Comparison of ENCODE assay signal across 23 cellular contexts in genomic region chr2:172295677-172296076, GRCh38.
A peak's percentile ranks its signal among the peaks of the same experiment; 100 is the strongest.
DNase-seq lines count a peak whose midpoint lies in the region; ATAC-seq, FAIRE-seq and TF ChIP-seq lines count a peak whose summit lies in the region.
"Had no signal": no experiment of that assay in that cellular context is flagged by ENCODE, and none has a peak within 500 bp of the region (broad histone marks: within the 10 kb centered on the region; RNA-seq: fewer than 3 reads in every experiment).

No MANE protein-coding gene starts in this region.

- H4K91ac ChIP-seq in H1 (replicated peaks; ENCODE audit: insufficient read length, low read length) (no peak overlapping the region), neuronal stem cell (ENCODE audit: low read depth, low read length, poor library complexity) (no peak overlapping the region)

- FAIRE-seq in H1 (lab: Jason Lieb, UNC) = no peak
- FAIRE-seq: A204.1, G401.6, GM12892, H54 had no signal

- no peak for TF ChIP-seq RAD21 in H1 (IDR thresholded peaks at IDR 0.05 in 1 of 2, conservative IDR thresholded peaks at IDR 0.05 in 1 of 2; ENCODE audit: low read depth in 2 of 2, low read length in 2 of 2)

- 0 out of 2 replicates have a peak, but pooled peaks cover 9% of the 10 kb centered on the region for H3K9me2 ChIP-seq in GM23338 (ENCODE audit: insufficient read depth)

- H4K8ac ChIP-seq in H1 (ENCODE audit: extremely low read depth, insufficient read depth, low read length) = no peak overlapping the region
- H4K8ac ChIP-seq in neuronal stem cell (ENCODE audit: low read depth, low read length) = no peak overlapping the region

- no peak overlapping the region for H3K4me3 ChIP-seq in left ventricle myocardium inferior
- peak overlapping the region; percentile 26; the same call in 1 of the 2 replicates for H3K4me3 ChIP-seq in GM23338
- H3K4me3 ChIP-seq in H1 (ENCODE audit: extremely low read depth in 1 of 4, insufficient read depth in 2 of 4, low read depth in 3 of 4, low read length in 4 of 4) = no peak overlapping the region
- H3K4me3 ChIP-seq in neuronal stem cell (ENCODE audit: low read length in 2 of 2) = no peak overlapping the region
- H3K4me3 ChIP-seq: BLaER1, GM23248, HAP-1 had no signal

- H2BK15ac ChIP-seq in H1 (ENCODE audit: low read length) (no peak overlapping the region), neuronal stem cell (ENCODE audit: low read length) (peak overlapping the region; percentile 31)

- H3K79me2 ChIP-seq in GM23338 (replicated peaks; ENCODE audit: insufficient read depth) = no peaks in the 10 kb centered on the region
- no peaks in the 10 kb centered on the region for H3K79me2 ChIP-seq in H1 (ENCODE audit: control insufficient read depth in 1 of 2, insufficient read depth in 2 of 2, low read length in 2 of 2)

- H3K79me1 ChIP-seq in H1 (ENCODE audit: low read depth, low read length) (no peaks in the 10 kb centered on the region), neuronal stem cell (ENCODE audit: low read depth, low read length) (no peaks in the 10 kb centered on the region)

- TF ChIP-seq EP300 in H1 (IDR thresholded peaks at IDR 0.05; ENCODE audit: borderline replicate concordance in 1 of 2, low read depth in 2 of 2, low read length in 2 of 2) = no peak

- H3K23ac ChIP-seq in H1 (ENCODE audit: insufficient read length) = no peak overlapping the region
- H3K23ac ChIP-seq in neuronal stem cell (ENCODE audit: low read depth, low read length, poor library complexity) = no peak overlapping the region

- peaks cover 21% of the 10 kb centered on the region for H3K4me1 ChIP-seq in left ventricle myocardium inferior
- H3K4me1 ChIP-seq in GM23338 (ENCODE audit: insufficient read depth) = peaks cover 34% of the 10 kb centered on the region
- H3K4me1 ChIP-seq in H1 (replicated peaks in 1 of 4; ENCODE audit: control insufficient read depth in 3 of 4, insufficient read depth in 4 of 4, low read length in 3 of 4) = peaks cover 3 to 13% (median 8%) of the 10 kb centered on the region in 4 experiments; a peak in 6 of 7 replicates
- H3K4me1 ChIP-seq in neuronal stem cell (ENCODE audit: control insufficient read depth in 2 of 2, insufficient read depth in 1 of 2, low read depth in 1 of 2, low read length in 2 of 2) = peaks cover 0 to 1% of the 10 kb centered on the region in 2 donors
- H3K4me1 ChIP-seq: Caco-2 had no signal

- H3K4me2 ChIP-seq in GM23338 (peak overlapping the region; percentile 67), H1 (ENCODE audit: insufficient read depth in 1 of 2, low read depth in 2 of 2, low read length in 2 of 2) (peak overlapping the region; percentile 5 to 32; a peak in 1 of 4 replicates), neuronal stem cell (ENCODE audit: insufficient read depth, low read length, poor library complexity, severe bottlenecking) (no peak overlapping the region)
- H3K4me2 ChIP-seq: BLaER1 had no signal

- H3F3A ChIP-seq in GM23338 (replicated peaks; ENCODE audit: low read depth) = no peaks in the 10 kb centered on the region

- H2BK120ac ChIP-seq in H1 (replicated peaks; ENCODE audit: low read depth, low read length) (no peak overlapping the region), neuronal stem cell (ENCODE audit: low read depth, low read length) (no peak overlapping the region)

- H3K4me1 Mint-ChIP-seq in GM23338 = peaks cover 32% of the 10 kb centered on the region
- H3K4me1 Mint-ChIP-seq: B cell; CD4-positive, CD25-positive, alpha-beta regulatory T cell had no signal

- H3K27me3 Mint-ChIP-seq in GM23338 (ENCODE audit: insufficient read depth, low read depth, poor library complexity) = peaks cover 8% of the 10 kb centered on the region

- no peak overlapping the region for H3K27ac Mint-ChIP-seq in GM23338
- H3K27ac Mint-ChIP-seq: B cell; CD4-positive, CD25-positive, alpha-beta regulatory T cell; CD8-positive, alpha-beta T cell; HFFc6 had no signal

- POLR2A ChIA-PET in H1 (lab: Charles Lee; ENCODE audit: partially characterized antibody) = no interaction called here

- CTCF ChIA-PET in H1 (lab: Charles Lee; ENCODE audit: partially characterized antibody) = interaction anchor here (3.0 to 3.7 kb wide), 2 partner anchors 11 to 166 kb away, joined by 10 to 12 read pairs; no protein-coding TSS in a partner anchor

- H3K36me3 ChIP-seq in left ventricle myocardium inferior = no peaks in the 10 kb centered on the region
- no peaks in the 10 kb centered on the region for H3K36me3 ChIP-seq in GM23338 (ENCODE audit: insufficient read depth)
- no peaks in the 10 kb centered on the region for H3K36me3 ChIP-seq in H1 (ENCODE audit: control insufficient read depth in 2 of 4, insufficient read depth in 4 of 4, low read length in 3 of 4)
- no peaks in the 10 kb centered on the region for H3K36me3 ChIP-seq in neuronal stem cell (replicated peaks in 1 of 2; ENCODE audit: control insufficient read depth in 2 of 2, insufficient read depth in 2 of 2, low read length in 2 of 2)
- H3K36me3 ChIP-seq: BLaER1, HAP-1 had no signal

- no peaks in the 10 kb centered on the region for H3K27me3 ChIP-seq in left ventricle myocardium inferior (ENCODE audit: low read depth)
- peaks cover 38% of the 10 kb centered on the region; the same call in 1 of the 2 replicates for H3K27me3 ChIP-seq in GM23338 (ENCODE audit: insufficient read depth)
- peaks cover 1 to 12% (median 7%) of the 10 kb centered on the region in 4 experiments; a peak in 5 of 7 replicates for H3K27me3 ChIP-seq in H1 (replicated peaks in 1 of 4; ENCODE audit: control insufficient read depth in 3 of 4, extremely low read depth in 1 of 4, insufficient read depth in 3 of 4, low read length in 3 of 4)
- H3K27me3 ChIP-seq in neuronal stem cell (ENCODE audit: control insufficient read depth in 3 of 3, insufficient read depth in 3 of 3, low read depth in 1 of 3, low read length in 3 of 3) = peaks cover 0 to 4% (median 0%) of the 10 kb centered on the region in 3 experiments
- H3K27me3 ChIP-seq: BLaER1 had no signal

- H2BK12ac ChIP-seq in H1 (ENCODE audit: low read depth, low read length) (no peak overlapping the region; the same call in 1 of the 2 replicates), neuronal stem cell (ENCODE audit: low read length) (no peak overlapping the region)

- H2AFZ ChIP-seq in GM23338 (no peak overlapping the region), H1 (ENCODE audit: low read length) (no peak overlapping the region), neuronal stem cell (ENCODE audit: low read length) (no peak overlapping the region)
- H2AFZ ChIP-seq: GM23248 had no signal

- no peak overlapping the region for H3K4ac ChIP-seq in H1 (replicated peaks; ENCODE audit: insufficient read length, low read depth, low read length)
- no peak overlapping the region for H3K4ac ChIP-seq in neuronal stem cell (ENCODE audit: low read length)

- H3K9me3 ChIP-seq in left ventricle myocardium inferior (replicated peaks) (peaks cover 2% of the 10 kb centered on the region), H1 (ENCODE audit: insufficient read depth in 2 of 2, low read depth in 1 of 2, low read length in 1 of 2) (0 out of 4 replicates have a peak, but pooled peaks cover 0 to under 1% of the 10 kb centered on the region in 2 experiments), neuronal stem cell (replicated peaks in 1 of 2; ENCODE audit: control insufficient read depth in 2 of 2, insufficient read depth in 1 of 2, low read depth in 1 of 2, low read length in 2 of 2) (peaks cover 0 to 2% of the 10 kb centered on the region in 2 donors)
- H3K9me3 ChIP-seq: HAP-1 had no signal

- TF ChIP-seq POLR2A in H1 (IDR thresholded peaks at IDR 0.05; ENCODE audit: control extremely low read depth in 1 of 2, low read depth in 2 of 2, low read length in 2 of 2) = no peak

- ATAC-seq in Right ventricle myocardium superior (ENCODE audit: poor library complexity) (peak; percentile 66), GM23338 (no peak)
- ATAC-seq: CD8-positive, alpha-beta T cell had no signal

- no peak overlapping the region for H4K5ac ChIP-seq in H1 (ENCODE audit: insufficient read length, low read depth, low read length)

- intact Hi-C loops in Right ventricle myocardium superior (cut with DNase I) (no loop called here), left ventricle myocardium inferior (cut with micrococcal nuclease) (no loop called here)

- H3K9me3 Mint-ChIP-seq in GM23338 = peaks cover 5% of the 10 kb centered on the region; the same call in 2 of the 3 replicates
- H3K9me3 Mint-ChIP-seq: HFFc6 had no signal

- H3K23me2 ChIP-seq in H1 (ENCODE audit: low read depth, low read length) = no peaks in the 10 kb centered on the region

- no peaks in the 10 kb centered on the region for H4K20me1 ChIP-seq in GM23338 (replicated peaks; ENCODE audit: insufficient read depth)
- H4K20me1 ChIP-seq in H1 (replicated peaks in 1 of 2; ENCODE audit: control insufficient read depth in 1 of 2, insufficient read depth in 2 of 2, low read length in 2 of 2) = no peaks in the 10 kb centered on the region
- H4K20me1 ChIP-seq: BLaER1 had no signal

- H3K4me3 Mint-ChIP-seq in GM23338 = no peak overlapping the region
- H3K4me3 Mint-ChIP-seq: B cell; CD4-positive, CD25-positive, alpha-beta regulatory T cell; CD8-positive, alpha-beta T cell; HFFc6 had no signal

- DNase-seq in Right ventricle myocardium superior (no peak), left ventricle myocardium inferior (no peak), GM23338 (ENCODE audit: low spot score) (no peak), H1 (ENCODE audit: low read depth in 1 of 2, low spot score in 2 of 2) (no peak), neuronal stem cell (ENCODE audit: low spot score) (no peak), germinal center (ENCODE audit: low spot score) (no peak)
- DNase-seq in stimulated activated CD4-positive, alpha-beta T cell treated with anti-CD3 and anti-CD28 coated beads, Interleukin-2, amount 100 ng/mL, for 48 hours = no peak
- DNase-seq: Caco-2; CD4-positive, CD25-positive, alpha-beta regulatory T cell; CD8-positive, alpha-beta T cell; DMS153; DND-41; GM23248; HFFc6 had no signal

- no peak overlapping the region for H2AK5ac ChIP-seq in H1 (ENCODE audit: low read depth, low read length)
- no peak overlapping the region for H2AK5ac ChIP-seq in neuronal stem cell (ENCODE audit: low read depth, low read length)

- no peak overlapping the region for H3K18ac ChIP-seq in H1 (ENCODE audit: extremely low read depth, low read length)
- no peak overlapping the region for H3K18ac ChIP-seq in neuronal stem cell (ENCODE audit: low read length)

- H3K14ac ChIP-seq in H1 (ENCODE audit: insufficient read length) (no peak overlapping the region), neuronal stem cell (ENCODE audit: low read length) (no peak overlapping the region)

- H3K9ac ChIP-seq in H1 (replicated peaks in 1 of 4; ENCODE audit: extremely low read depth in 1 of 4, low read depth in 3 of 4, low read length in 3 of 4) (no peak overlapping the region), neuronal stem cell (ENCODE audit: low read depth, low read length, poor library complexity) (no peak overlapping the region)
- H3K9ac ChIP-seq: BLaER1, GM23248 had no signal

- H3K27ac ChIP-seq in left ventricle myocardium inferior (replicated peaks) (no peak overlapping the region), GM23338 (ENCODE audit: low read depth) (no peak overlapping the region), H1 (ENCODE audit: low read depth, low read length) (no peak overlapping the region), neuronal stem cell (replicated peaks; ENCODE audit: low read length) (no peak overlapping the region)
- H3K27ac ChIP-seq: 22Rv1, BLaER1, C4-2B, GM23248 had no signal

- H2BK20ac ChIP-seq in H1 (ENCODE audit: low read length) = peak overlapping the region; percentile 19; the same call in 1 of the 2 replicates

- TF ChIP-seq CTCF in left ventricle myocardium inferior (IDR thresholded peaks at IDR 0.05; ENCODE audit: borderline replicate concordance) (no peak), GM23338 (conservative IDR thresholded peaks at IDR 0.05; ENCODE audit: low read depth in 2 of 2) (no peak), H1 (IDR thresholded peaks at IDR 0.05; ENCODE audit: control extremely low read depth in 1 of 3, insufficient read depth in 1 of 3, low read depth in 1 of 3, low read length in 3 of 3) (no peak)

- H2BK5ac ChIP-seq in H1 (ENCODE audit: low read depth, low read length) (no peak overlapping the region), neuronal stem cell (ENCODE audit: low read length) (no peak overlapping the region)

- H3K36me3 Mint-ChIP-seq in GM23338 (ENCODE audit: low read depth) = peaks cover 3% of the 10 kb centered on the region; the same call in 1 of the 3 replicates
- H3K36me3 Mint-ChIP-seq: CD4-positive, CD25-positive, alpha-beta regulatory T cell; CD8-positive, alpha-beta T cell had no signal

- no peak overlapping the region for H3K56ac ChIP-seq in H1 (replicated peaks; ENCODE audit: insufficient read length, low read depth, low read length)

- 89% methylated on average over 4 of the region's 4 CpGs; no CpG with 5 or more reads in 1 of the 2 experiments for WGBS in H1 (ENCODE audit: extremely low coverage in 1 of 2, insufficient coverage in 1 of 2, insufficient read length in 1 of 2, insufficient replicate concordance in 2 of 2, low coverage in 1 of 2, low lambda C conversion rate in 2 of 2, missing lambda C conversion rate in 1 of 2), 2 experiments
- no CpG with 5 or more reads among the region's 4 CpGs for WGBS in neuronal stem cell (ENCODE audit: extremely low coverage in 2 of 2, insufficient read length in 2 of 2, insufficient replicate concordance in 1 of 2), 2 donors
